ENCODE assay signal across 37 cellular contexts in the genomic region with DNA sequence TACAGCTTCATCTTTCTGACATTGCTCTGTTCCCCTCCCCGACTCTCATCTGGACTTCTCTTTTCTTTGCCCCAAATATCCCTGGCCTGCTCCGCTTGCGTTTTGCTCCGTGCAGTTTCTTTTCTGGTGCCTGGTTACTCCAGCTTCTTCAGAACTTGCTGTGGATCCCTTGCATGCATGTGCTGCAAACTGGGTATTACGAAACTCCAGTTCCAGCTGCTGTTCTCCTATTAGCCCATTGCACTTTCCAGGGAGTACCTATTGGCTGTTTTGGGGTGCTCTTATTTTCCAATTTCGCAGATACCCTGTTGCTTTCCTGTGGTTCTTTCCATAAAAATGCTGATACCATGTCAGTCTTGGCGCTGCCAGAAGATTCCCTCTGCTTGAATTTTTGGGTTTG. TPM values are rescaled to one million over a fixed set of nuclear protein-coding genes. Genes with fewer than 3 reads are reported as not detected.
"Had no signal": no experiment of that assay in that cellular context is flagged by ENCODE, and none has a peak within 500 bp of the region (broad histone marks: within the 10 kb centered on the region; RNA-seq: fewer than 3 reads in every experiment).

No MANE protein-coding gene starts in this region.

- DNase-seq: activated CD4-positive, alpha-beta T cell treated with anti-CD3 and anti-CD28 coated beads for 1 hour; activated CD4-positive, alpha-beta T cell treated with anti-CD3 and anti-CD28 coated beads, Interleukin-2, amount 10 ng/mL, durations not matched to agents 7 days and 5 days; activated CD8-positive, alpha-beta T cell treated with anti-CD3 and anti-CD28 coated beads for 36 hours; activated naive CD4-positive, alpha-beta T cell; activated T-cell treated with anti-CD3 and anti-CD28 coated beads, Interleukin-2, amount 50 U/mL, for 48 hours; anterior cingulate cortex; body of pancreas; colonic mucosa; effector CD8-positive, alpha-beta T cell; esophagus squamous epithelium; heart left ventricle; hypothalamus; immature natural killer cell; midbrain; naive thymus-derived CD4-positive, alpha-beta T cell; ovary; retina; sigmoid colon; stimulated activated CD4-positive, alpha-beta T cell treated with anti-CD3 and anti-CD28 coated beads, Interleukin-1b, Interleukin-23, amount 100 ng/mL, for 48 hours; stimulated activated CD4-positive, alpha-beta T cell treated with anti-CD3 and anti-CD28 coated beads, Interleukin-4, amount 100 ng/mL, for 4 hours; stimulated activated CD8-positive, alpha-beta memory T cell treated with anti-CD3 and anti-CD28 coated beads, Interleukin-4, amount 100 ng/mL, for 48 hours; stimulated activated naive CD8-positive, alpha-beta T cell treated with anti-CD3 and anti-CD28 coated beads, Interleukin-15, amount 100 ng/mL, for 72 hours; substantia nigra; T-helper 2 cell; thyroid gland; upper lobe of right lung had no signal

- H3K4me3 ChIP-seq: body of pancreas, colonic mucosa, esophagus squamous epithelium, heart left ventricle, ovary, prostate gland, sigmoid colon, smooth muscle cell, thyroid gland, upper lobe of right lung had no signal

- H3K27ac Mint-ChIP-seq: activated CD4-positive, alpha-beta T cell treated with anti-CD3 and anti-CD28 coated beads, Interleukin-2, amount 10 ng/mL, durations not matched to agents 7 days and 5 days; activated CD8-positive, alpha-beta T cell treated with anti-CD3 and anti-CD28 coated beads for 36 hours; naive thymus-derived CD4-positive, alpha-beta T cell; stimulated activated memory B cell treated with anti-CD40 and anti-IgM and Interleukin-4, amounts not matched to agents 10 μg/mL and 1 μg/mL and 100 μg/mL, for 72 hours; stimulated activated naive CD8-positive, alpha-beta T cell treated with anti-CD3 and anti-CD28 coated beads, Interleukin-15, amount 100 ng/mL, for 72 hours; WTC11 had no signal

- H3K4me1 ChIP-seq: body of pancreas, colonic mucosa, esophagus squamous epithelium, heart left ventricle, prostate gland, sigmoid colon, thyroid gland, upper lobe of right lung had no signal

- FAIRE-seq: endometrium had no signal

- H3K4me1 Mint-ChIP-seq: activated CD4-positive, alpha-beta T cell treated with anti-CD3 and anti-CD28 coated beads, Interleukin-2, amount 10 ng/mL, durations not matched to agents 7 days and 5 days; immature natural killer cell; naive thymus-derived CD4-positive, alpha-beta T cell; stimulated activated memory B cell treated with anti-CD40 and anti-IgM and Interleukin-4, amounts not matched to agents 10 μg/mL and 1 μg/mL and 100 μg/mL, for 72 hours; stimulated activated naive CD8-positive, alpha-beta T cell treated with anti-CD3 and anti-CD28 coated beads, Interleukin-15, amount 100 ng/mL, for 72 hours; WTC11 had no signal

- H3K9me3 ChIP-seq: body of pancreas, colonic mucosa, ovary, prostate gland, sigmoid colon, thyroid gland, upper lobe of right lung had no signal

- H3K9me3 Mint-ChIP-seq: activated CD4-positive, alpha-beta T cell treated with anti-CD3 and anti-CD28 coated beads, Interleukin-2, amount 10 ng/mL, durations not matched to agents 7 days and 5 days; activated CD8-positive, alpha-beta T cell treated with anti-CD3 and anti-CD28 coated beads for 36 hours; activated naive CD4-positive, alpha-beta T cell treated with anti-CD3 and anti-CD28 coated beads, Interleukin-2, amount 50 U/mL, for 72 hours; immature natural killer cell; stimulated activated memory B cell treated with anti-CD40 and anti-IgM and Interleukin-4, amounts not matched to agents 10 μg/mL and 1 μg/mL and 100 μg/mL, for 72 hours; stimulated activated naive CD8-positive, alpha-beta T cell treated with anti-CD3 and anti-CD28 coated beads, Interleukin-15, amount 100 ng/mL, for 72 hours had no signal

- H3K27me3 ChIP-seq: body of pancreas, colonic mucosa, esophagus squamous epithelium, heart left ventricle, ovary, sigmoid colon, thyroid gland, upper lobe of right lung had no signal

- H3K36me3 ChIP-seq: colonic mucosa, ovary, prostate gland had no signal

- H3K27me3 Mint-ChIP-seq: activated CD8-positive, alpha-beta T cell treated with anti-CD3 and anti-CD28 coated beads for 36 hours; stimulated activated memory B cell treated with anti-CD40 and anti-IgM and Interleukin-4, amounts not matched to agents 10 μg/mL and 1 μg/mL and 100 μg/mL, for 72 hours; stimulated activated naive CD8-positive, alpha-beta T cell treated with anti-CD3 and anti-CD28 coated beads, Interleukin-15, amount 100 ng/mL, for 72 hours had no signal

- H3K4me2 ChIP-seq: smooth muscle cell had no signal

- H3K27ac ChIP-seq: body of pancreas, colonic mucosa, epithelial cell of prostate, esophagus squamous epithelium, heart left ventricle, ovary, prostate gland, sigmoid colon, thyroid gland, upper lobe of right lung had no signal

- H3K4me3 Mint-ChIP-seq: activated CD4-positive, alpha-beta T cell treated with anti-CD3 and anti-CD28 coated beads, Interleukin-2, amount 10 ng/mL, durations not matched to agents 7 days and 5 days; activated CD8-positive, alpha-beta T cell treated with anti-CD3 and anti-CD28 coated beads for 36 hours; immature natural killer cell; naive thymus-derived CD4-positive, alpha-beta T cell; stimulated activated memory B cell treated with anti-CD40 and anti-IgM and Interleukin-4, amounts not matched to agents 10 μg/mL and 1 μg/mL and 100 μg/mL, for 72 hours; stimulated activated naive CD8-positive, alpha-beta T cell treated with anti-CD3 and anti-CD28 coated beads, Interleukin-15, amount 100 ng/mL, for 72 hours; WTC11 had no signal

- ATAC-seq: activated CD8-positive, alpha-beta T cell treated with anti-CD3 and anti-CD28 coated beads for 36 hours; activated naive CD4-positive, alpha-beta T cell treated with anti-CD3 and anti-CD28 coated beads, Interleukin-2, amount 50 U/mL, for 72 hours; body of pancreas; heart left ventricle; naive thymus-derived CD4-positive, alpha-beta T cell; stimulated activated memory B cell treated with anti-CD40 and anti-IgM and Interleukin-4, amounts not matched to agents 10 μg/mL and 1 μg/mL and 100 μg/mL, for 72 hours; stimulated activated naive CD8-positive, alpha-beta T cell treated with anti-CD3 and anti-CD28 coated beads, Interleukin-15, amount 100 ng/mL, for 72 hours; upper lobe of right lung; WTC11 had no signal

RNA-seq across cellular contexts. Expression of a gene that starts 46.0 kb away (rescaled TPM):
- total RNA-seq: activated CD4-positive, alpha-beta T cell treated with anti-CD3 and anti-CD28 coated beads, Interleukin-2, amount 10 ng/mL, durations not matched to agents 7 days and 5 days; activated CD8-positive, alpha-beta T cell treated with anti-CD3 and anti-CD28 coated beads for 36 hours; activated naive CD4-positive, alpha-beta T cell treated with anti-CD3 and anti-CD28 coated beads, Interleukin-2, amount 50 U/mL, for 72 hours; body of pancreas; dermis microvascular lymphatic vessel endothelial cell; esophagus squamous epithelium; heart left ventricle; kidney epithelial cell; lower leg skin; naive thymus-derived CD4-positive, alpha-beta T cell; sigmoid colon; smooth muscle cell; upper lobe of right lung; WTC11 had no signal
- polyA plus RNA-seq: heart left ventricle; naive thymus-derived CD4-positive, alpha-beta T cell; neural cell; ovary; sigmoid colon had no signal
